Comparison of ENCODE assay signal across 27 cellular contexts in genomic region chr12:78483767-78484315, GRCh38.
DNase-seq lines count a peak whose midpoint lies in the region; ATAC-seq and TF ChIP-seq lines count a peak whose summit lies in the region.
"Had no signal": no experiment of that assay in that cellular context is flagged by ENCODE, and none has a peak within 500 bp of the region (broad histone marks: within the 10 kb centered on the region; RNA-seq: fewer than 3 reads in every experiment).

No MANE protein-coding gene starts in this region.

- intact Hi-C loops in left lung (cut with DNase I), result no loop called here
- intact Hi-C loops in activated naive CD4-positive, alpha-beta T cell treated with anti-CD3 and anti-CD28 coated beads for 36 hours (cut with micrococcal nuclease), result no loop called here

- H3K4me2 ChIP-seq in GM23338, result no peak overlapping the region
- H3K4me2 ChIP-seq: SK-N-SH had no signal

- no peak for DNase-seq in GM23338 (ENCODE audit: low spot score)
- peak; percentile 24 to 36 for DNase-seq in NCI-H187 (lab: John Stamatoyannopoulos, UW)
- DNase-seq in NCI-H345 treated with DMSO at 0.1 percent for 48 hours (lab: John Stamatoyannopoulos, UW; ENCODE audit: unreplicated experiment), result peak; percentile 77
- no peak for DNase-seq in left lung
- no peak for DNase-seq in activated naive CD4-positive, alpha-beta T cell treated with anti-CD3 and anti-CD28 coated beads for 36 hours
- no peak for DNase-seq in stimulated activated CD4-positive, alpha-beta T cell treated with anti-CD3 and anti-CD28 coated beads, Interleukin-2, amount 100 ng/mL, for 48 hours
- DNase-seq: activated B cell treated with CpG ODN at 0.5 μM for 24 hours; activated CD4-positive, alpha-beta T cell treated with anti-CD3 and anti-CD28 coated beads, Interleukin-2, amount 50 U/mL, for 1 hour; activated effector memory CD4-positive, alpha-beta T cell treated with anti-CD3 and anti-CD28 coated beads, Interleukin-2, amount 50 U/mL, for 16 hours; activated naive CD8-positive, alpha-beta T cell treated with anti-CD3 and anti-CD28 coated beads for 36 hours; activated T-cell treated with anti-CD3 and anti-CD28 coated beads, Interleukin-2, amount 50 U/mL, for 1 hour; DMS53; effector memory CD8-positive, alpha-beta T cell; GF-D8; hypothalamus; naive thymus-derived CD8-positive, alpha-beta T cell; NCI-H1436; occipital lobe; SK-N-SH; stimulated activated CD4-positive, alpha-beta T cell treated with anti-CD3 and anti-CD28 coated beads, Interleukin-15, amount 100 ng/mL, for 24 hours; upper lobe of left lung had no signal

- peaks cover 0 to 6% of the 10 kb centered on the region in 2 donors for H3K9me3 ChIP-seq in left lung
- H3K9me3 ChIP-seq: ascending aorta, SK-N-SH, upper lobe of left lung had no signal

- ATAC-seq in GM23338, result no peak
- peak; percentile 62 for ATAC-seq in left lung
- no peak for ATAC-seq in esophagus mucosa
- ATAC-seq: effector memory CD8-positive, alpha-beta T cell; K562; naive thymus-derived CD8-positive, alpha-beta T cell; Right ventricle myocardium inferior; stimulated activated memory B cell treated with anti-CD40 and anti-IgM and Interleukin-4, amounts not matched to agents 10 μg/mL and 1 μg/mL and 100 μg/mL, for 72 hours had no signal

- H3K36me3 ChIP-seq in GM23338 (ENCODE audit: insufficient read depth) (no peaks in the 10 kb centered on the region), left lung (no peaks in the 10 kb centered on the region)
- H3K36me3 ChIP-seq: ascending aorta, upper lobe of left lung had no signal

- peaks cover 6% of the 10 kb centered on the region; the same call in 2 of the 3 replicates for H3K9me3 Mint-ChIP-seq in GM23338
- H3K9me3 Mint-ChIP-seq in activated naive CD4-positive, alpha-beta T cell treated with anti-CD3 and anti-CD28 coated beads for 36 hours, result peaks cover 13% of the 10 kb centered on the region
- H3K9me3 Mint-ChIP-seq: activated B cell treated with CpG ODN at 0.5 μM for 24 hours had no signal

- H3K36me3 Mint-ChIP-seq in GM23338 (ENCODE audit: low read depth), result no peaks in the 10 kb centered on the region
- H3K36me3 Mint-ChIP-seq in activated naive CD4-positive, alpha-beta T cell treated with anti-CD3 and anti-CD28 coated beads for 36 hours (ENCODE audit: low read depth), result no peaks in the 10 kb centered on the region
- H3K36me3 Mint-ChIP-seq: activated naive CD8-positive, alpha-beta T cell treated with anti-CD3 and anti-CD28 coated beads for 36 hours; naive thymus-derived CD8-positive, alpha-beta T cell; stimulated activated memory B cell treated with anti-CD40 and anti-IgM and Interleukin-4, amounts not matched to agents 10 μg/mL and 1 μg/mL and 100 μg/mL, for 72 hours had no signal

- H3K27me3 ChIP-seq in GM23338 (ENCODE audit: insufficient read depth) (no peaks in the 10 kb centered on the region), left lung (no peaks in the 10 kb centered on the region)
- H3K27me3 ChIP-seq: ascending aorta, upper lobe of left lung had no signal

- no peaks in the 10 kb centered on the region for H3K79me2 ChIP-seq in GM23338 (replicated peaks; ENCODE audit: insufficient read depth)

- H2AFZ ChIP-seq in GM23338, result peak overlapping the region; percentile 52; the same call in 1 of the 2 replicates

- H3K4me3 ChIP-seq in GM23338, result no peak overlapping the region
- H3K4me3 ChIP-seq in left lung, result no peak overlapping the region
- H3K4me3 ChIP-seq: ascending aorta, K562, upper lobe of left lung had no signal

- H3K4me1 ChIP-seq in GM23338 (ENCODE audit: insufficient read depth) (no peaks in the 10 kb centered on the region), left lung (no peaks in the 10 kb centered on the region)
- H3K4me1 ChIP-seq: ascending aorta had no signal

- no peaks in the 10 kb centered on the region for H3K4me1 Mint-ChIP-seq in GM23338
- no peaks in the 10 kb centered on the region for H3K4me1 Mint-ChIP-seq in activated naive CD4-positive, alpha-beta T cell treated with anti-CD3 and anti-CD28 coated beads for 36 hours (ENCODE audit: low read depth)
- H3K4me1 Mint-ChIP-seq: activated B cell treated with CpG ODN at 0.5 μM for 24 hours; activated naive CD8-positive, alpha-beta T cell treated with anti-CD3 and anti-CD28 coated beads for 36 hours; central memory CD8-positive, alpha-beta T cell; naive thymus-derived CD8-positive, alpha-beta T cell; stimulated activated memory B cell treated with anti-CD40 and anti-IgM and Interleukin-4, amounts not matched to agents 10 μg/mL and 1 μg/mL and 100 μg/mL, for 72 hours had no signal

- TF ChIP-seq CTCF in GM23338 (conservative IDR thresholded peaks at IDR 0.05; ENCODE audit: low read depth in 2 of 2) (no peak), left lung (IDR thresholded peaks at IDR 0.05) (no peak)

- H3K27me3 Mint-ChIP-seq in GM23338 (ENCODE audit: insufficient read depth, low read depth, poor library complexity), result no peaks in the 10 kb centered on the region
- no peaks in the 10 kb centered on the region for H3K27me3 Mint-ChIP-seq in activated naive CD4-positive, alpha-beta T cell treated with anti-CD3 and anti-CD28 coated beads for 36 hours (ENCODE audit: low read depth)
- H3K27me3 Mint-ChIP-seq: activated B cell treated with CpG ODN at 0.5 μM for 24 hours; activated naive CD8-positive, alpha-beta T cell treated with anti-CD3 and anti-CD28 coated beads for 36 hours; central memory CD8-positive, alpha-beta T cell; effector memory CD8-positive, alpha-beta T cell; naive thymus-derived CD8-positive, alpha-beta T cell; stimulated activated memory B cell treated with anti-CD40 and anti-IgM and Interleukin-4, amounts not matched to agents 10 μg/mL and 1 μg/mL and 100 μg/mL, for 72 hours had no signal

- no peaks in the 10 kb centered on the region for H4K20me1 ChIP-seq in GM23338 (replicated peaks; ENCODE audit: insufficient read depth)

- H3K27ac ChIP-seq in GM23338 (ENCODE audit: low read depth) (no peak overlapping the region), left lung (no peak overlapping the region)
- H3K27ac ChIP-seq: ascending aorta, upper lobe of left lung had no signal

- H3F3A ChIP-seq in GM23338 (replicated peaks; ENCODE audit: low read depth), result no peaks in the 10 kb centered on the region

- CTCF ChIA-PET in activated naive CD4-positive, alpha-beta T cell treated with anti-CD3 and anti-CD28 coated beads for 36 hours (lab: Charles Lee), result no interaction called here

- peaks cover 16% of the 10 kb centered on the region for H3K9me2 ChIP-seq in GM23338 (ENCODE audit: insufficient read depth)
- H3K9me2 ChIP-seq: SK-N-SH had no signal

- no peak overlapping the region for H3K4me3 Mint-ChIP-seq in GM23338
- no peak overlapping the region for H3K4me3 Mint-ChIP-seq in activated naive CD4-positive, alpha-beta T cell treated with anti-CD3 and anti-CD28 coated beads for 36 hours
- H3K4me3 Mint-ChIP-seq: activated B cell treated with CpG ODN at 0.5 μM for 24 hours; activated naive CD8-positive, alpha-beta T cell treated with anti-CD3 and anti-CD28 coated beads for 36 hours; central memory CD8-positive, alpha-beta T cell; effector memory CD8-positive, alpha-beta T cell; naive thymus-derived CD8-positive, alpha-beta T cell; stimulated activated memory B cell treated with anti-CD40 and anti-IgM and Interleukin-4, amounts not matched to agents 10 μg/mL and 1 μg/mL and 100 μg/mL, for 72 hours had no signal

- H3K27ac Mint-ChIP-seq in GM23338, result no peak overlapping the region
- no peak overlapping the region for H3K27ac Mint-ChIP-seq in activated naive CD4-positive, alpha-beta T cell treated with anti-CD3 and anti-CD28 coated beads for 36 hours
- H3K27ac Mint-ChIP-seq: activated B cell treated with CpG ODN at 0.5 μM for 24 hours; activated naive CD8-positive, alpha-beta T cell treated with anti-CD3 and anti-CD28 coated beads for 36 hours; effector memory CD8-positive, alpha-beta T cell; naive thymus-derived CD8-positive, alpha-beta T cell; stimulated activated memory B cell treated with anti-CD40 and anti-IgM and Interleukin-4, amounts not matched to agents 10 μg/mL and 1 μg/mL and 100 μg/mL, for 72 hours had no signal

Comparison
In these comparisons a context has a peak if more than half of its experiments do, and no peak if none do; other contexts are left out.
1. DNase-seq: peak in NCI-H187 (2 of 2) and NCI-H345 treated with DMSO at 0.1 percent for 48 hours (single experiment); none in GM23338 (single experiment), left lung (0 of 2), activated naive CD4-positive, alpha-beta T cell treated with anti-CD3 and anti-CD28 coated beads for 36 hours (single experiment) and stimulated activated CD4-positive, alpha-beta T cell treated with anti-CD3 and anti-CD28 coated beads, Interleukin-2, amount 100 ng/mL, for 48 hours (0 of 2).